In genomic region chr1:6762060-6762459, GRCh38 we compare ENCODE assay signal across 14 cellular contexts. TPM values are rescaled to one million over a fixed set of nuclear protein-coding genes. Genes with fewer than 3 reads are reported as not detected.
DNase-seq lines count a peak whose midpoint lies in the region; ATAC-seq, FAIRE-seq and TF ChIP-seq lines count a peak whose summit lies in the region.
"Had no signal": no experiment of that assay in that cellular context is flagged by ENCODE, and none has a peak within 500 bp of the region (broad histone marks: within the 10 kb centered on the region; RNA-seq: fewer than 3 reads in every experiment).

No MANE protein-coding gene starts in this region.

- H3K4me3 ChIP-seq in PC-3 (ENCODE audit: low read length) (no peak overlapping the region), bronchial epithelial cell (ENCODE audit: low read depth, low read length) (no peak overlapping the region), HepG2 (replicated peaks in 1 of 3; ENCODE audit: insufficient read depth in 1 of 3, low read depth in 2 of 3, low read length in 3 of 3) (no peak overlapping the region), prostate gland (no peak overlapping the region), small intestine (ENCODE audit: low read depth in 1 of 2, low read length in 2 of 2) (no peak overlapping the region)

- POLR2A ChIA-PET in PC-3 (lab: Charles Lee; ENCODE audit: unreplicated experiment): no interaction called here
- POLR2A ChIA-PET in HepG2 (lab: Yijun Ruan, JAX): interaction anchor here (1.4 kb wide), 1 partner anchor 23 kb away, joined by 5 read pairs; the partner anchor contains the start of gene CAMTA1

- no peak overlapping the region for H3K9ac ChIP-seq in PC-3 (ENCODE audit: low read length)
- H3K9ac ChIP-seq in HepG2 (ENCODE audit: insufficient read depth, low read depth, low read length): no peak overlapping the region

- H4K20me1 ChIP-seq in PC-3 (ENCODE audit: low read length) (no peaks in the 10 kb centered on the region), HepG2 (ENCODE audit: insufficient read depth, low read length) (no peaks in the 10 kb centered on the region)

- TF ChIP-seq RAD21 in HepG2 (CRISPR knock-in tag; IDR thresholded peaks at IDR 0.05): no peak

- no peaks in the 10 kb centered on the region for H3K9me3 ChIP-seq in PC-3 (ENCODE audit: low read length)
- H3K9me3 ChIP-seq in HepG2 (ENCODE audit: low read length): no peaks in the 10 kb centered on the region
- no peaks in the 10 kb centered on the region for H3K9me3 ChIP-seq in prostate gland
- no peaks in the 10 kb centered on the region for H3K9me3 ChIP-seq in small intestine (ENCODE audit: control insufficient read depth, low read depth)

- CTCF ChIA-PET in PC-3 (lab: Charles Lee) (interaction anchor here (0.7 kb wide), 1 partner anchor 115 kb away, joined by 6 read pairs; no protein-coding TSS in a partner anchor), HepG2 (lab: Yijun Ruan, JAX; ENCODE audit: low intra/inter-chr PET ratio, low total read pairs) (no interaction called here)

- H3K36me3 ChIP-seq in PC-3 (ENCODE audit: low read depth, low read length) (no peaks in the 10 kb centered on the region), bronchial epithelial cell (ENCODE audit: control insufficient read depth, insufficient read depth, low read length) (no peaks in the 10 kb centered on the region), HepG2 (replicated peaks in 1 of 2; ENCODE audit: control insufficient read depth in 1 of 2, insufficient read depth in 2 of 2, low read length in 2 of 2) (no peaks in the 10 kb centered on the region), prostate gland (no peaks in the 10 kb centered on the region), small intestine (ENCODE audit: control insufficient read depth in 2 of 2, insufficient read depth in 2 of 2, low read length in 2 of 2) (no peaks in the 10 kb centered on the region)

- no peak for TF ChIP-seq POLR2A in HepG2 (IDR thresholded peaks at IDR 0.05; ENCODE audit: insufficient read depth in 1 of 2, low read depth in 2 of 2, low read length in 2 of 2)
- no peak for TF ChIP-seq POLR2A in prostate gland (IDR thresholded peaks at IDR 0.05)

- ATAC-seq in PC-3 (no peak), HepG2 (peak; percentile 46; the same call in 2 of the 3 replicates)

- H3F3A ChIP-seq in PC-3 (ENCODE audit: low read length, unreplicated experiment): no peaks in the 10 kb centered on the region

- intact Hi-C loops in PC-3 (cut with micrococcal nuclease): no loop called here
- intact Hi-C loops in HepG2 (cut with micrococcal nuclease; ENCODE audit: unreplicated experiment): no loop called here
- intact Hi-C loops in prostate gland (cut with DNase I): no loop called here

- H3K4me2 ChIP-seq in PC-3 (ENCODE audit: low read length) (no peak overlapping the region), HepG2 (ENCODE audit: low read depth, low read length) (no peak overlapping the region)

- H3K27me3 ChIP-seq in PC-3 (ENCODE audit: low read length) (peaks cover 9% of the 10 kb centered on the region), bronchial epithelial cell (ENCODE audit: control insufficient read depth, insufficient read depth, low read length) (no peaks in the 10 kb centered on the region), HepG2 (ENCODE audit: control insufficient read depth in 1 of 2, insufficient read depth in 2 of 2, low read length in 2 of 2) (no peaks in the 10 kb centered on the region; a peak in 1 of 5 replicates), prostate gland (replicated peaks; ENCODE audit: insufficient read depth) (no peaks in the 10 kb centered on the region), small intestine (ENCODE audit: control insufficient read depth in 2 of 2, insufficient read depth in 2 of 2, low read length in 2 of 2) (no peaks in the 10 kb centered on the region)

- in situ Hi-C loops in HepG2 (cut with HindIII; ENCODE audit: extremely low pct_ligation_motif_present, low pct_unique_long_range_greater_than_20kb): no loop called here

- 6% methylated on average over 6 of the region's 6 CpGs for WGBS in HepG2 (ENCODE audit: low lambda C conversion rate)
- WGBS in prostate gland: 68% methylated on average over 6 of the region's 6 CpGs
- 45 to 73% (median 61%) methylated on average over 6 of the region's 6 CpGs for WGBS in small intestine, 3 donors

- H3K27ac ChIP-seq in PC-3 (ENCODE audit: low read length): no peak overlapping the region
- H3K27ac ChIP-seq in HepG2 (ENCODE audit: extremely low read length, insufficient read depth, low read length): no peak overlapping the region
- no peak overlapping the region for H3K27ac ChIP-seq in prostate gland
- H3K27ac ChIP-seq in small intestine (ENCODE audit: low read depth in 1 of 2, low read length in 1 of 2): no peak overlapping the region

- DNase-seq in PC-3: peak; percentile 48
- peak; percentile 92 for DNase-seq in bronchial epithelial cell (ENCODE audit: low read depth)
- DNase-seq in HepG2 (ENCODE audit: low spot score): peak; percentile 58
- peak; percentile 24 for DNase-seq in prostate gland (ENCODE audit: low spot score)
- DNase-seq in small intestine: no peak
- DNase-seq in NCI-H2029 (lab: John Stamatoyannopoulos, UW): no peak
- no peak for DNase-seq in NOMO-1 treated with DMSO at 0.1 percent for 48 hours (lab: John Stamatoyannopoulos, UW; ENCODE audit: unreplicated experiment)
- DNase-seq: DMS 273 treated with DMSO at 0.1 percent for 48 hours, DND-41, NCI-H1417 treated with DMSO at 0.1 percent for 48 hours, NCI-H187 treated with DMSO at 0.1 percent for 48 hours, NCI-H69, SIG-M5 had no signal

- TF ChIP-seq EP300 in HepG2 (IDR thresholded peaks at IDR 0.05; ENCODE audit: low read depth in 2 of 2, low read length in 2 of 2) (peak in 1 of 2 experiments; percentile 31; a peak in 1 of 4 replicates), HepG2 (CRISPR knock-in tag; IDR thresholded peaks at IDR 0.05; ENCODE audit: borderline replicate concordance) (no peak)

- H3K9me2 ChIP-seq in PC-3 (replicated peaks; ENCODE audit: low read length): no peaks in the 10 kb centered on the region

- H3K79me2 ChIP-seq in PC-3 (ENCODE audit: low read length): no peaks in the 10 kb centered on the region
- H3K79me2 ChIP-seq in HepG2 (ENCODE audit: insufficient read depth, low read length): no peaks in the 10 kb centered on the region

- H2AFZ ChIP-seq in PC-3 (ENCODE audit: low read length) (no peak overlapping the region), HepG2 (ENCODE audit: low read length) (peak overlapping the region; percentile 49)

- TF ChIP-seq CTCF in PC-3 (conservative IDR thresholded peaks at IDR 0.05; ENCODE audit: low read depth, low read length) (no peak), bronchial epithelial cell (IDR thresholded peaks at IDR 0.05; ENCODE audit: insufficient read depth, low read length, severe bottlenecking) (no peak), HepG2 (CRISPR knock-in tag; IDR thresholded peaks at IDR 0.05) (no peak), prostate gland (IDR thresholded peaks at IDR 0.05) (no peak)

- H3K4me1 ChIP-seq in PC-3 (ENCODE audit: insufficient read depth, low read length): no peaks in the 10 kb centered on the region
- peaks cover 10% of the 10 kb centered on the region for H3K4me1 ChIP-seq in HepG2 (ENCODE audit: insufficient read depth, low read length)
- no peaks in the 10 kb centered on the region for H3K4me1 ChIP-seq in prostate gland (replicated peaks)
- no peaks in the 10 kb centered on the region for H3K4me1 ChIP-seq in small intestine (ENCODE audit: control insufficient read depth in 2 of 2, insufficient read depth in 1 of 2, low read depth in 1 of 2, low read length in 1 of 2)

- peak; percentile 95 for FAIRE-seq in bronchial epithelial cell (lab: Jason Lieb, UNC)
- peak; percentile 56 for FAIRE-seq in HepG2 (lab: Jason Lieb, UNC)
- no peak for FAIRE-seq in small intestine (lab: Jason Lieb, UNC)
- FAIRE-seq: H54 had no signal

- no TSS peak for BruUV-seq in PC-3 (replicated peaks; lab: Mats Ljungman, UMichigan)
- no TSS peak for BruUV-seq in HepG2 (replicated peaks; lab: Mats Ljungman, UMichigan)

TF ChIP-seq in HepG2, 621 proteins besides CTCF, POLR2A, EP300 and RAD21 (continues in another document):
- TF ChIP-seq NCOR1 (IDR thresholded peaks at IDR 0.05; ENCODE audit: borderline replicate concordance, low read length): no peak
- TF ChIP-seq SMAD3 (CRISPR knock-in tag; IDR thresholded peaks at IDR 0.05): no peak
- no peak for TF ChIP-seq ZNF740 (CRISPR knock-in tag; IDR thresholded peaks at IDR 0.05)

RNA-seq across cellular contexts. Expression of gene CAMTA1, which starts 23.2 kb away (rescaled TPM):
- 40.8 and 42.5 TPM in 2 replicates for total RNA-seq in PC-3 (2014; rRNA removed)
- total RNA-seq in bronchial epithelial cell: 62.3 and 68.2 TPM in 2 replicates
- 36.4 and 36.7 TPM in 2 replicates for total RNA-seq in HepG2 (2016; rRNA removed; fragmentation: Illumina TruSeq; extraction: Trizol)
- 54.5 and 63.4 TPM in 2 replicates for total RNA-seq in HepG2 (2016; cell fraction: cytosol; rRNA removed; fragmentation: Illumina TruSeq; extraction: Trizol; ENCODE audit: low read depth)
- 33.9 and 46.1 TPM in 2 replicates for total RNA-seq in HepG2 (2016; cell fraction: insoluble cytoplasmic fraction; rRNA removed; fragmentation: Illumina TruSeq; extraction: Trizol)
- total RNA-seq in HepG2 (2016; cell fraction: membrane; rRNA removed; fragmentation: Illumina TruSeq; extraction: Trizol): 56.0 and 62.9 TPM in 2 replicates
- 25.6 and 26.4 TPM in 2 replicates for total RNA-seq in HepG2 (2016; cell fraction: nucleus; rRNA removed; fragmentation: Illumina TruSeq; extraction: Trizol)
- 22.4 and 25.0 TPM in 2 replicates for polyA plus RNA-seq in HepG2 (2011; rRNA removed)
- polyA plus RNA-seq in HepG2 (2011; cell fraction: cytosol; rRNA removed): 17.3 and 28.2 TPM in 2 replicates
- 11.2 and 18.4 TPM in 2 replicates for polyA plus RNA-seq in HepG2 (2011; cell fraction: nucleus; rRNA removed)
- polyA plus RNA-seq in HepG2 (2012): 65.7 and 66.4 TPM in 2 replicates
- 156 and 189 TPM in 2 replicates for polyA plus RNA-seq in HepG2 (2016; cell fraction: cytosol; fragmentation: Illumina TruSeq; extraction: Trizol; ENCODE audit: low read depth)
- polyA plus RNA-seq in HepG2 (2016; cell fraction: insoluble cytoplasmic fraction; fragmentation: Illumina TruSeq; extraction: Trizol; ENCODE audit: low read depth): 69.7 and 85.6 TPM in 2 replicates
- 126 and 154 TPM in 2 replicates for polyA plus RNA-seq in HepG2 (2016; cell fraction: membrane; fragmentation: Illumina TruSeq; extraction: Trizol; ENCODE audit: low read depth)
- 49.0 and 50.2 TPM in 2 replicates for polyA plus RNA-seq in HepG2 (2016; cell fraction: nucleus; fragmentation: Illumina TruSeq; extraction: Trizol; ENCODE audit: insufficient read depth, low read depth)
- 12.6 and 15.2 TPM in 2 replicates for polyA minus RNA-seq in HepG2 (2011; rRNA and poly(A)+ RNA removed; ENCODE audit: low replicate concordance)
- polyA minus RNA-seq in HepG2 (2011; cell fraction: cytosol; rRNA and poly(A)+ RNA removed): 9.3 and 13.8 TPM in 2 replicates
- 30.2 and 31.8 TPM in 2 replicates for polyA minus RNA-seq in HepG2 (2011; cell fraction: nucleus; rRNA and poly(A)+ RNA removed)
- 100 to 1,000 TPM; 100 to 102 TPM for total RNA-seq in prostate gland
- polyA plus RNA-seq in small intestine: 100 to 1,000 TPM; 122 to 177 (median 172) TPM

Comparison
In these comparisons a context has a peak if more than half of its experiments do, and no peak if none do; other contexts are left out.
1. DNase-seq: peak in PC-3 (single experiment), bronchial epithelial cell (single experiment), HepG2 (single experiment) and prostate gland (single experiment); none in small intestine (single experiment), NCI-H2029 (single experiment) and NOMO-1 treated with DMSO at 0.1 percent for 48 hours (single experiment).